In genomic region chr1:228102791-228103620, GRCh38 we compare ENCODE assay signal across 1 cellular context.
TF ChIP-seq lines count a peak whose summit lies in the region.

Gene C1orf35 (minus strand): TSS chr1:228103325. CDS start chr1:228103227, 98 bp downstream.

TF ChIP-seq in HepG2, 621 proteins besides CTCF, POLR2A, EP300 and RAD21 (continued from another document and continues in another):
- TF ChIP-seq GATA4 (IDR thresholded peaks at IDR 0.05; ENCODE audit: borderline replicate concordance, low read depth) (no peak), KMT2A (CRISPR knock-in tag; IDR thresholded peaks at IDR 0.05) (0 out of 2 replicates have a peak, but pooled peaks have one; percentile 65), SMYD3 (CRISPR knock-in tag; IDR thresholded peaks at IDR 0.05) (no peak), GABPA (IDR thresholded peaks at IDR 0.05; ENCODE audit: low read depth, low read length) (no peak), GABPA (CRISPR knock-in tag; IDR thresholded peaks at IDR 0.05; ENCODE audit: low read depth) (no peak), NFYC (CRISPR knock-in tag; IDR thresholded peaks at IDR 0.05) (peak; percentile 52; the same call in 1 of the 2 replicates), CBX2 (IDR thresholded peaks at IDR 0.05; ENCODE audit: low read depth, low read length) (no peak), CBX2 (CRISPR knock-in tag; IDR thresholded peaks at IDR 0.05; ENCODE audit: low read depth) (no peak), THYN1 (CRISPR knock-in tag; IDR thresholded peaks at IDR 0.05; ENCODE audit: borderline replicate concordance, low read depth) (no peak), ZNF781 (CRISPR knock-in tag; IDR thresholded peaks at IDR 0.05; ENCODE audit: borderline replicate concordance, not compliant biosample characterization) (peak; percentile 55), U2AF2 (IDR thresholded peaks at IDR 0.05; ENCODE audit: low read depth, low read length) (no peak), ZSCAN30 (CRISPR knock-in tag; IDR thresholded peaks at IDR 0.05) (0 out of 2 replicates have a peak, but pooled peaks have one; percentile 41), ZNF709 (CRISPR knock-in tag; IDR thresholded peaks at IDR 0.05) (0 out of 2 replicates have a peak, but pooled peaks have one; percentile 44), KDM3A (CRISPR knock-in tag; IDR thresholded peaks at IDR 0.05; ENCODE audit: low read depth) (peak; percentile 83), POGZ (CRISPR knock-in tag; IDR thresholded peaks at IDR 0.05) (peak; percentile 85), SRSF9 (IDR thresholded peaks at IDR 0.05; ENCODE audit: borderline replicate concordance, insufficient read depth, low read depth, low read length, poor library complexity, severe bottlenecking) (no peak), MZF1 (CRISPR knock-in tag; IDR thresholded peaks at IDR 0.05; ENCODE audit: borderline replicate concordance) (no peak), IRX3 (CRISPR knock-in tag; IDR thresholded peaks at IDR 0.05; ENCODE audit: borderline replicate concordance, low read depth) (no peak), PAX8 (CRISPR knock-in tag; IDR thresholded peaks at IDR 0.05; ENCODE audit: borderline replicate concordance) (no peak), ZFAT (CRISPR knock-in tag; conservative IDR thresholded peaks at IDR 0.05) (no peak), ZNF34 (CRISPR knock-in tag; IDR thresholded peaks at IDR 0.05; ENCODE audit: borderline replicate concordance) (no peak), NR0B2 (CRISPR knock-in tag; IDR thresholded peaks at IDR 0.05) (peak; percentile 85; the same call in 1 of the 2 replicates), RARG (CRISPR knock-in tag; IDR thresholded peaks at IDR 0.05; ENCODE audit: low read depth) (no peak), TCF12 (IDR thresholded peaks at IDR 0.05) (no peak), TCF12 (CRISPR knock-in tag; IDR thresholded peaks at IDR 0.05) (0 out of 2 replicates have a peak, but pooled peaks have one; percentile 16), ZBTB4 (CRISPR knock-in tag; IDR thresholded peaks at IDR 0.05; ENCODE audit: borderline replicate concordance) (no peak), ZNF687 (CRISPR knock-in tag; IDR thresholded peaks at IDR 0.05) (peak; percentile 97), SMC3 (IDR thresholded peaks at IDR 0.05; ENCODE audit: low read length) (no peak), ZNF563 (CRISPR knock-in tag; IDR thresholded peaks at IDR 0.05) (peak; percentile 67; the same call in 1 of the 2 replicates), NCOA1 (CRISPR knock-in tag; IDR thresholded peaks at IDR 0.05) (peak; percentile 85; the same call in 1 of the 2 replicates), ATF7 (IDR thresholded peaks at IDR 0.05) (peak; percentile 82), ATF7 (CRISPR knock-in tag; IDR thresholded peaks at IDR 0.05) (peak; percentile 69; the same call in 1 of the 2 replicates), POLR2G (IDR thresholded peaks at IDR 0.05; ENCODE audit: low read depth, low read length) (peak; percentile 63), ZNF282 (IDR thresholded peaks at IDR 0.05; ENCODE audit: partially characterized antibody) (no peak), GMEB2 (CRISPR knock-in tag; IDR thresholded peaks at IDR 0.05; ENCODE audit: low read depth) (peak; percentile 88), FOXJ3 (CRISPR knock-in tag; IDR thresholded peaks at IDR 0.05; ENCODE audit: borderline replicate concordance) (no peak), SMARCE1 (IDR thresholded peaks at IDR 0.05; ENCODE audit: borderline replicate concordance) (no peak), ZNF431 (CRISPR knock-in tag; IDR thresholded peaks at IDR 0.05; ENCODE audit: borderline replicate concordance, low read depth) (0 out of 2 replicates have a peak, but pooled peaks have one; percentile 29), RCOR2 (CRISPR knock-in tag; IDR thresholded peaks at IDR 0.05) (no peak), PITX1 (CRISPR knock-in tag; IDR thresholded peaks at IDR 0.05) (peak; percentile 72), ELK4 (CRISPR knock-in tag; IDR thresholded peaks at IDR 0.05; ENCODE audit: borderline replicate concordance) (0 out of 2 replicates have a peak, but pooled peaks have one; percentile 15), CC2D1A (CRISPR knock-in tag; IDR thresholded peaks at IDR 0.05) (no peak), CHCHD3 (CRISPR knock-in tag; IDR thresholded peaks at IDR 0.05) (no peak), PHF21A (CRISPR knock-in tag; IDR thresholded peaks at IDR 0.05) (peak; percentile 53; the same call in 1 of the 2 replicates), LBX2 (CRISPR knock-in tag; IDR thresholded peaks at IDR 0.05; ENCODE audit: borderline replicate concordance) (peak; percentile 97), MED1 (CRISPR knock-in tag; IDR thresholded peaks at IDR 0.05) (peak; percentile 70), ZNF17 (CRISPR knock-in tag; IDR thresholded peaks at IDR 0.05) (no peak), IRF9 (CRISPR knock-in tag; IDR thresholded peaks at IDR 0.05; ENCODE audit: borderline replicate concordance) (peak; percentile 88; the same call in 1 of the 2 replicates), HIC2 (CRISPR knock-in tag; IDR thresholded peaks at IDR 0.05; ENCODE audit: low read depth) (no peak), RBM39 (IDR thresholded peaks at IDR 0.05; ENCODE audit: low read depth, low read length, poor library complexity, severe bottlenecking) (peak; percentile 80), ZSCAN22 (CRISPR knock-in tag; IDR thresholded peaks at IDR 0.05) (0 out of 2 replicates have a peak, but pooled peaks have one; percentile 66), ARNT2 (CRISPR knock-in tag; IDR thresholded peaks at IDR 0.05; ENCODE audit: low read depth) (peak; percentile 96), NPAS2 (CRISPR knock-in tag; IDR thresholded peaks at IDR 0.05; ENCODE audit: borderline replicate concordance) (no peak), PREB (CRISPR knock-in tag; IDR thresholded peaks at IDR 0.05) (no peak; the same call in 1 of the 2 replicates)
